ENCODE assay signal across 27 cellular contexts in genomic region chr1:189007824-189008223, GRCh38.
"Had no signal": no experiment of that assay in that cellular context is flagged by ENCODE, and none has a peak within 500 bp of the region (broad histone marks: within the 10 kb centered on the region; RNA-seq: fewer than 3 reads in every experiment).

No MANE protein-coding gene starts in this region.

- H3K36me3 ChIP-seq: neural progenitor cell, ovary, right lobe of liver, sigmoid colon, stomach, thoracic aorta, thyroid gland, tibial nerve, upper lobe of left lung, uterus had no signal

- H3K9me3 Mint-ChIP-seq: nephron; neural progenitor cell; stimulated activated naive B cell treated with anti-CD40 and anti-IgM and Interleukin-4, amounts not matched to agents 10 μg/mL and 1 μg/mL and 100 μg/mL, for 72 hours had no signal

- H3K4me1 ChIP-seq: neural progenitor cell, parathyroid adenoma, psoas muscle, right lobe of liver, sigmoid colon, stomach, thyroid gland, tibial nerve, upper lobe of left lung, uterus had no signal

- H3K9me3 ChIP-seq: ovary, psoas muscle, right lobe of liver, sigmoid colon, stomach, thoracic aorta, thyroid gland, tibial nerve, upper lobe of left lung, uterus had no signal

- ATAC-seq: natural killer cell; psoas muscle; right cardiac atrium; right lobe of liver; stimulated activated effector memory CD8-positive, alpha-beta T cell treated with anti-CD3 and anti-CD28 coated beads, Interleukin-12 subunit alpha, Interleukin-12 subunit beta, amount 100 ng/mL, for 72 hours; stimulated activated naive B cell treated with anti-CD40 and anti-IgM and Interleukin-4, amounts not matched to agents 10 μg/mL and 1 μg/mL and 100 μg/mL, for 72 hours had no signal

- H3K4me1 Mint-ChIP-seq: natural killer cell; neural progenitor cell; stimulated activated effector memory CD8-positive, alpha-beta T cell treated with anti-CD3 and anti-CD28 coated beads, Interleukin-12 subunit alpha, Interleukin-12 subunit beta, amount 100 ng/mL, for 72 hours; stimulated activated naive B cell treated with anti-CD40 and anti-IgM and Interleukin-4, amounts not matched to agents 10 μg/mL and 1 μg/mL and 100 μg/mL, for 72 hours had no signal

- H3K27me3 ChIP-seq: neural progenitor cell, ovary, right lobe of liver, sigmoid colon, stomach, thyroid gland, tibial nerve, upper lobe of left lung, uterus had no signal

- H3K36me3 Mint-ChIP-seq: natural killer cell; neural progenitor cell; stimulated activated effector memory CD8-positive, alpha-beta T cell treated with anti-CD3 and anti-CD28 coated beads, Interleukin-12 subunit alpha, Interleukin-12 subunit beta, amount 100 ng/mL, for 72 hours; stimulated activated naive B cell treated with anti-CD40 and anti-IgM and Interleukin-4, amounts not matched to agents 10 μg/mL and 1 μg/mL and 100 μg/mL, for 72 hours had no signal

- DNase-seq: natural killer cell; occipital lobe; ovary; posterior cingulate gyrus; psoas muscle; right cardiac atrium; right lobe of liver; sigmoid colon; small intestine; stimulated activated CD4-positive, alpha-beta T cell treated with anti-CD3 and anti-CD28 coated beads, Interleukin-15, amount 100 ng/mL, for 24 hours; stimulated activated CD4-positive, alpha-beta T cell treated with anti-CD3 and anti-CD28 coated beads, Interleukin-2, amount 100 ng/mL, for 24 hours; stimulated activated CD4-positive, alpha-beta T cell treated with anti-CD3 and anti-CD28 coated beads, Interleukin-2, amount 100 ng/mL, for 48 hours; stimulated activated CD4-positive, alpha-beta T cell treated with anti-CD3 and anti-CD28 coated beads, Interleukin-4, amount 100 ng/mL, for 24 hours; stimulated activated naive B cell treated with anti-CD40 and anti-IgM and Interleukin-4, amounts not matched to agents 10 μg/mL and 1 μg/mL and 100 μg/mL, for 72 hours; stimulated activated naive CD4-positive, alpha-beta T cell treated with Interleukin-2 at 50 U/mL for 16 hours; stomach; thyroid gland; upper lobe of left lung; uterus had no signal

- H3K27ac Mint-ChIP-seq: natural killer cell; nephron; neural progenitor cell; progenitor cell of endocrine pancreas; stimulated activated effector memory CD8-positive, alpha-beta T cell treated with anti-CD3 and anti-CD28 coated beads, Interleukin-12 subunit alpha, Interleukin-12 subunit beta, amount 100 ng/mL, for 72 hours; stimulated activated naive B cell treated with anti-CD40 and anti-IgM and Interleukin-4, amounts not matched to agents 10 μg/mL and 1 μg/mL and 100 μg/mL, for 72 hours; stimulated activated naive CD8-positive, alpha-beta T cell treated with anti-CD3 and anti-CD28 coated beads, Interleukin-15, Interleukin-2, amounts not matched to agents 100 ng/mL and 50 ng/mL, for 24 hours had no signal

- H3K27me3 Mint-ChIP-seq: progenitor cell of endocrine pancreas; stimulated activated naive B cell treated with anti-CD40 and anti-IgM and Interleukin-4, amounts not matched to agents 10 μg/mL and 1 μg/mL and 100 μg/mL, for 72 hours; stimulated activated naive CD8-positive, alpha-beta T cell treated with anti-CD3 and anti-CD28 coated beads, Interleukin-15, Interleukin-2, amounts not matched to agents 100 ng/mL and 50 ng/mL, for 24 hours had no signal

- H3K4me3 ChIP-seq: neural progenitor cell, ovary, psoas muscle, right lobe of liver, sigmoid colon, stomach, thoracic aorta, thyroid gland, tibial nerve, upper lobe of left lung, uterus had no signal

- H3K27ac ChIP-seq: neural progenitor cell, ovary, parathyroid adenoma, psoas muscle, right lobe of liver, sigmoid colon, stomach, thoracic aorta, thyroid gland, tibial nerve, upper lobe of left lung, uterus had no signal

- H3K4me3 Mint-ChIP-seq: natural killer cell; nephron; neural progenitor cell; stimulated activated effector memory CD8-positive, alpha-beta T cell treated with anti-CD3 and anti-CD28 coated beads, Interleukin-12 subunit alpha, Interleukin-12 subunit beta, amount 100 ng/mL, for 72 hours; stimulated activated naive B cell treated with anti-CD40 and anti-IgM and Interleukin-4, amounts not matched to agents 10 μg/mL and 1 μg/mL and 100 μg/mL, for 72 hours; stimulated activated naive CD8-positive, alpha-beta T cell treated with anti-CD3 and anti-CD28 coated beads, Interleukin-15, Interleukin-2, amounts not matched to agents 100 ng/mL and 50 ng/mL, for 24 hours had no signal
